ENCODE assay signal across 24 cellular contexts in the genomic region with DNA sequence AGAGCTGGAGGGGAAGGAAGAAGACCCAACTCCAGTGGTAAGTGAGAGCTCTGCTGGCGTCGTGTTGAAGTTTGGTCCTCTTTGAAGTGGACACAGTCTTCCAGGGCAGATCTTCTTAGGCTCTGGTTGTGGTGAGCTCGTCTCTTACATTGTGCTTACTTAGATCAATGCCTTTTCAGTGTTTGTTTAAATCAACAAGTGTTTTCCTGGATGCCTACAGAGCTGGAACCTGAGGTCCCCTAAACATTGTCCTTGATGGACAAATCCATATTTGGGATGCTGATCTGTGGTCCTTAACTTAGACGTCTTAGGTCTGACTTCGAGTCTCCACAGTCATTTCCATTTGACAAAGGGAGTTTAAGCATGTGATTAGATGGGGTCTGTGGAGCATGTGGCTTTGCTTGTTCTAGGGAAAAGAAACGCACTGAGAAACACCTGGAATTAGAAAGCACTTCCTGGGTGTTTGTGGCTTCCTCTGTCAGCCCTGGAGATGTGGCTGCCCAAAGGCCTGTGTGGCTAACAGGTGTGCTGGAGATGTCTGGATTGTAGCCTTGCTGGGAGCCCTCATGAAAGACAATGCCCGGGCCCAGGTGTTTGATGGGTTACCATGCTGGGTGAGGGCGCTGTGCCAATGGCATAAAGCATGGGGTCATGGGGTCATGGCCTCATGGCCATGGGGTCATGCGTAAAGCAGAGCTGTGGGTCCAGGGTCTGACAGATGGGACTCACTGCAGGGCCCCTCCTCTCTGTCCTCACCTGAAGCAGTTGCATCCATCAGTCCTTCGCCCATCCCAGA. TPM values are rescaled to one million over a fixed set of nuclear protein-coding genes. Genes with fewer than 3 reads are reported as not detected.
A peak's percentile ranks its signal among the peaks of the same experiment; 100 is the strongest.
DNase-seq lines count a peak whose midpoint lies in the region; ATAC-seq, FAIRE-seq and TF ChIP-seq lines count a peak whose summit lies in the region.
"Had no signal": no experiment of that assay in that cellular context is flagged by ENCODE, and none has a peak within 500 bp of the region (broad histone marks: within the 10 kb centered on the region; RNA-seq: fewer than 3 reads in every experiment).

No MANE protein-coding gene starts in this region.

- CTCF ChIA-PET in activated B cell treated with CpG ODN at 0.5 μM for 24 hours (lab: Charles Lee): interaction anchor here (0.8 to 1.3 kb wide), 2 partner anchors 10 to 133 kb away, joined by 4 to 7 read pairs; no protein-coding TSS in a partner anchor

- POLR2A ChIA-PET in activated B cell treated with CpG ODN at 0.5 μM for 24 hours (lab: Charles Lee): interaction anchor here (0.6 to 1.8 kb wide), 5 partner anchors 8 to 22 kb away, joined by 3 to 12 read pairs (median 5); no protein-coding TSS in a partner anchor

- intact Hi-C loops in activated B cell treated with CpG ODN at 0.5 μM for 24 hours (cut with micrococcal nuclease) (no loop called here), pancreas (cut with DNase I) (no loop called here)

- FAIRE-seq in pancreas (lab: Jason Lieb, UNC): no peak
- FAIRE-seq: D721Med had no signal

- H3K27me3 ChIP-seq in pancreas: no peaks in the 10 kb centered on the region

- no peak overlapping the region for H3K4me3 ChIP-seq in pancreas
- H3K4me3 ChIP-seq: sigmoid colon, suprapubic skin had no signal

- peaks cover 13% of the 10 kb centered on the region for H3K27me3 Mint-ChIP-seq in activated naive CD8-positive, alpha-beta T cell treated with anti-CD3 and anti-CD28 coated beads, Interleukin-2, amount 50 U/mL, for 24 hours
- peaks cover 39% of the 10 kb centered on the region for H3K27me3 Mint-ChIP-seq in activated naive CD8-positive, alpha-beta T cell treated with anti-CD3 and anti-CD28 coated beads for 36 hours
- H3K27me3 Mint-ChIP-seq in activated B cell treated with CpG ODN at 0.5 μM for 24 hours: no peaks in the 10 kb centered on the region

- H3K4me3 Mint-ChIP-seq in activated naive CD8-positive, alpha-beta T cell treated with anti-CD3 and anti-CD28 coated beads, Interleukin-2, amount 50 U/mL, for 24 hours: no peak overlapping the region
- no peak overlapping the region for H3K4me3 Mint-ChIP-seq in activated naive CD8-positive, alpha-beta T cell treated with anti-CD3 and anti-CD28 coated beads for 36 hours
- no peak overlapping the region for H3K4me3 Mint-ChIP-seq in activated B cell treated with CpG ODN at 0.5 μM for 24 hours
- H3K4me3 Mint-ChIP-seq: activated CD8-positive, alpha-beta T cell treated with anti-CD3 and anti-CD28 coated beads, Interleukin-2, amount 10 ng/mL, durations not matched to agents 7 days and 5 days; immature natural killer cell; natural killer cell treated with Interleukin-12 subunit alpha and Interleukin-12 subunit beta and Interleukin-15 and Interleukin-18, amount 100 ng/mL, for 72 hours had no signal

- no peaks in the 10 kb centered on the region for H3K9me3 ChIP-seq in pancreas
- H3K9me3 ChIP-seq: sigmoid colon, suprapubic skin had no signal

- H3K36me3 ChIP-seq in pancreas: no peaks in the 10 kb centered on the region
- H3K36me3 ChIP-seq: sigmoid colon, suprapubic skin had no signal

- H3K27ac Mint-ChIP-seq in activated naive CD8-positive, alpha-beta T cell treated with anti-CD3 and anti-CD28 coated beads, Interleukin-2, amount 50 U/mL, for 24 hours: peak overlapping the region; percentile 50
- no peak overlapping the region for H3K27ac Mint-ChIP-seq in activated naive CD8-positive, alpha-beta T cell treated with anti-CD3 and anti-CD28 coated beads for 36 hours
- H3K27ac Mint-ChIP-seq in activated B cell treated with CpG ODN at 0.5 μM for 24 hours: peak overlapping the region; percentile 46
- H3K27ac Mint-ChIP-seq: activated CD8-positive, alpha-beta T cell treated with anti-CD3 and anti-CD28 coated beads, Interleukin-2, amount 10 ng/mL, durations not matched to agents 7 days and 5 days; immature natural killer cell; natural killer cell treated with Interleukin-12 subunit alpha and Interleukin-12 subunit beta and Interleukin-15 and Interleukin-18, amount 100 ng/mL, for 72 hours had no signal

- no peaks in the 10 kb centered on the region for H3K4me1 ChIP-seq in pancreas
- H3K4me1 ChIP-seq: sigmoid colon had no signal

- TF ChIP-seq CTCF in activated B cell treated with CpG ODN at 0.5 μM for 24 hours (IDR thresholded peaks at IDR 0.05) (no peak), pancreas (IDR thresholded peaks at IDR 0.05) (no peak)

- ATAC-seq in activated naive CD8-positive, alpha-beta T cell treated with anti-CD3 and anti-CD28 coated beads, Interleukin-2, amount 50 U/mL, for 24 hours: no peak
- no peak for ATAC-seq in activated B cell treated with CpG ODN at 0.5 μM for 24 hours (ENCODE audit: low read depth)
- ATAC-seq in left lobe of liver: no peak
- ATAC-seq in HG02610 (IDR thresholded peaks at IDR 0.05; ENCODE audit: unreplicated experiment): no peak
- ATAC-seq in pancreas: no peak
- ATAC-seq: activated CD8-positive, alpha-beta T cell treated with anti-CD3 and anti-CD28 coated beads, Interleukin-2, amount 10 ng/mL, durations not matched to agents 7 days and 5 days; left ventricle myocardium superior; natural killer cell treated with Interleukin-12 subunit alpha and Interleukin-12 subunit beta and Interleukin-15 and Interleukin-18, amount 100 ng/mL, for 72 hours; PC-3 had no signal

- WGBS in pancreas, 2 donors: 76 to 82% methylated on average over 10 of the region's 10 CpGs

- peaks cover 20% of the 10 kb centered on the region for H3K36me3 Mint-ChIP-seq in activated naive CD8-positive, alpha-beta T cell treated with anti-CD3 and anti-CD28 coated beads, Interleukin-2, amount 50 U/mL, for 24 hours (ENCODE audit: low read depth)
- peaks cover 32% of the 10 kb centered on the region for H3K36me3 Mint-ChIP-seq in activated naive CD8-positive, alpha-beta T cell treated with anti-CD3 and anti-CD28 coated beads for 36 hours
- peaks cover 52% of the 10 kb centered on the region for H3K36me3 Mint-ChIP-seq in activated B cell treated with CpG ODN at 0.5 μM for 24 hours (ENCODE audit: low read depth)

- H3K4me1 Mint-ChIP-seq in activated naive CD8-positive, alpha-beta T cell treated with anti-CD3 and anti-CD28 coated beads, Interleukin-2, amount 50 U/mL, for 24 hours: peaks cover 66% of the 10 kb centered on the region
- peaks cover 46% of the 10 kb centered on the region for H3K4me1 Mint-ChIP-seq in activated naive CD8-positive, alpha-beta T cell treated with anti-CD3 and anti-CD28 coated beads for 36 hours
- H3K4me1 Mint-ChIP-seq in activated B cell treated with CpG ODN at 0.5 μM for 24 hours: peaks cover 92% of the 10 kb centered on the region

- no peak overlapping the region for H3K27ac ChIP-seq in pancreas
- H3K27ac ChIP-seq: sigmoid colon, suprapubic skin had no signal

- DNase-seq in activated naive CD8-positive, alpha-beta T cell treated with anti-CD3 and anti-CD28 coated beads, Interleukin-2, amount 50 U/mL, for 24 hours: no peak
- DNase-seq in activated naive CD8-positive, alpha-beta T cell treated with anti-CD3 and anti-CD28 coated beads for 36 hours: no peak
- DNase-seq in activated B cell treated with CpG ODN at 0.5 μM for 24 hours: no peak
- DNase-seq in left lobe of liver (ENCODE audit: low spot score): peak; percentile 11
- DNase-seq in pancreas: no peak
- DNase-seq in CD1c-positive myeloid dendritic cell (ENCODE audit: extremely low spot score): no peak
- no peak for DNase-seq in COLO668 (lab: John Stamatoyannopoulos, UW; ENCODE audit: unreplicated experiment)
- DNase-seq: activated CD4-positive, alpha-beta T cell treated with anti-CD3 and anti-CD28 coated beads for 1 hour; activated CD8-positive, alpha-beta T cell treated with anti-CD3 and anti-CD28 coated beads, Interleukin-2, amount 10 ng/mL, durations not matched to agents 7 days and 5 days; activated T-cell treated with anti-CD3 and anti-CD28 coated beads, Interleukin-2, amount 50 U/mL, for 48 hours; immature natural killer cell; Kasumi-1; left ventricle myocardium superior; midbrain; NCI-H187 treated with DMSO at 0.1 percent for 48 hours; NCI-H226; NCI-H82; PC-3; SIG-M5; sigmoid colon had no signal

- H3K9me3 Mint-ChIP-seq in activated naive CD8-positive, alpha-beta T cell treated with anti-CD3 and anti-CD28 coated beads, Interleukin-2, amount 50 U/mL, for 24 hours: peaks cover 13% of the 10 kb centered on the region
- H3K9me3 Mint-ChIP-seq in activated naive CD8-positive, alpha-beta T cell treated with anti-CD3 and anti-CD28 coated beads for 36 hours: peaks cover 7% of the 10 kb centered on the region
- peaks cover 10% of the 10 kb centered on the region for H3K9me3 Mint-ChIP-seq in activated B cell treated with CpG ODN at 0.5 μM for 24 hours
- H3K9me3 Mint-ChIP-seq: natural killer cell treated with Interleukin-12 subunit alpha and Interleukin-12 subunit beta and Interleukin-15 and Interleukin-18, amount 100 ng/mL, for 72 hours had no signal

RNA-seq across cellular contexts. Expression of a gene that starts 21.4 kb away (rescaled TPM):
- total RNA-seq in activated naive CD8-positive, alpha-beta T cell treated with anti-CD3 and anti-CD28 coated beads for 36 hours: 10 to 100 TPM in 1 of 2 experiments, 1 to 10 TPM in 1; 9.8 to 10.2 TPM
- total RNA-seq in activated B cell treated with CpG ODN at 0.5 μM for 24 hours (156 and 170 TPM in 2 replicates), left lobe of liver (0.45 TPM), pancreas (1 to 10 TPM in 5 of 6 donors, under 1 TPM in 1; 0.98 to 2.7 (median 1.3) TPM)
- under 1 TPM; 0.57 to 0.77 TPM for polyA plus RNA-seq in pancreas

Comparison
In these comparisons a context has a peak if more than half of its experiments do, and no peak if none do; other contexts are left out.
1. RNA of a gene that starts 21.4 kb away (total RNA-seq): 156 to 170 TPM in activated B cell treated with CpG ODN at 0.5 μM for 24 hours; 9.8 to 10.2 TPM in activated naive CD8-positive, alpha-beta T cell treated with anti-CD3 and anti-CD28 coated beads for 36 hours, 0.98 to 2.7 TPM in pancreas and 0.45 TPM in left lobe of liver (single experiment); every median in the first group is over 10 times any median in the second.